In genomic region chr13:91774397-91774796, GRCh38 we compare ENCODE assay signal across 18 cellular contexts.
"Had no signal": no experiment of that assay in that cellular context is flagged by ENCODE, and none has a peak within 500 bp of the region (broad histone marks: within the 10 kb centered on the region; RNA-seq: fewer than 3 reads in every experiment).

No MANE protein-coding gene starts in this region.

- H3K27me3 ChIP-seq: esophagus squamous epithelium, heart left ventricle, right lobe of liver, testis, tibial nerve, upper lobe of right lung, vagina had no signal

- H3K4me1 ChIP-seq: esophagus squamous epithelium, heart left ventricle, parathyroid adenoma, prostate gland, right lobe of liver, testis, tibial nerve, upper lobe of right lung, vagina had no signal

- H3K4me3 ChIP-seq: esophagus squamous epithelium, heart left ventricle, prostate gland, right lobe of liver, testis, tibial nerve, upper lobe of right lung, vagina had no signal

- H3K9me3 ChIP-seq: esophagus squamous epithelium, heart left ventricle, prostate gland, right lobe of liver, testis, tibial nerve, upper lobe of right lung, vagina had no signal

- H3K9ac ChIP-seq: parathyroid adenoma had no signal

- DNase-seq: effector memory CD4-positive, alpha-beta T cell; esophagus squamous epithelium; foreskin fibroblast; heart left ventricle; hippocampal formation; kidney glomerular epithelial cell; right lobe of liver; stimulated activated CD4-positive, alpha-beta T cell treated with anti-CD3 and anti-CD28 coated beads, Interleukin-4, amount 100 ng/mL, for 1 hour; stimulated activated CD8-positive, alpha-beta memory T cell treated with anti-CD3 and anti-CD28 coated beads, Interleukin-4, amount 100 ng/mL, for 48 hours; testis; upper lobe of right lung had no signal

- H3K27ac ChIP-seq: esophagus squamous epithelium, heart left ventricle, parathyroid adenoma, prostate gland, right lobe of liver, testis, tibial nerve, upper lobe of right lung, vagina had no signal

- ATAC-seq: heart left ventricle; left lobe of liver; natural killer cell treated with Interleukin-12 subunit alpha and Interleukin-12 subunit beta and Interleukin-15 and Interleukin-18, amount 100 ng/mL, for 72 hours; right lobe of liver; stimulated activated memory B cell treated with anti-CD40 and anti-IgM and Interleukin-4, amounts not matched to agents 10 μg/mL and 1 μg/mL and 100 μg/mL, for 72 hours; upper lobe of right lung had no signal

- H3K36me3 ChIP-seq: esophagus squamous epithelium, heart left ventricle, prostate gland, right lobe of liver, tibial nerve, upper lobe of right lung, vagina had no signal
